ENCODE assay signal across 1 cellular context in the genomic region with DNA sequence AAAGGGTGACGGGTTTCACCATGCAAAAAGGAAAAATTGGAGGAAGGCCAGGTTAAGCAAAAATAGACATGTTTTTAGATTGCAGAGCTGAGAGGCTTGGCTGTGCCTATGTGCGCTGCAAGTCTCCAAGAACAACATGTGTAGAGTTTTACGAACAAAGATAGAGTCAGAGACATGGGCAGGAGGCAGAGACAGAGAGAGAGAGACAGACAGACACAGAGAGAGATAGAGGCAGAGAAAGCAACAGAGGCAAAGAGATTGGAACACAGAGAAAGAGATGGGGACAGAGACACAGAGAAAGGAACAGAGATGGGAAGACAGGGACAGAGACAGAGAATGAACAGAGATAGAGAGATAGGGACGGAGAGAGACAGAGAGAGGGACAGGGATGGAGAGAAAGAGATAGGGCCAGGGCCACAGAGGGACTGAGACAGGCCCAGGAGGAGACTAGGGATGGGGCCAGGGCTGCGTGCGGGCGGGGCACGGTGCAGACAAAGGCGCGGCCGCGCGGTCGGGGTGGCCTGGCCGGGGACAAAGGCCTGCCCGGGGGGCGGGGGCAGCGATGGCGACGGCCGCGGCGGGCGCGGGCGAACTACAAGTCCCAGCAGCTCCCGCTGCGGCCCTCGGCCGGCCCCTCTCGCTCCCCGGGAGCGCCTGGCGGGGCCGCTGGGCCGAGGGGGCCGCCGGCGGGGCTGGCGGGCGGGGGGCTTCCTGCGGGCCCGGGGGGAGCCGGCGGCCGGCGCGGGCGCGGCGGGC.
TF ChIP-seq lines count a peak whose summit lies in the region.

A gene (plus strand): TSS at position 633 of the 756 bp plus-strand sequence. CDS start 3,140 bp downstream, outside the sequence.

TF ChIP-seq in HepG2, 621 proteins besides CTCF, POLR2A, EP300 and RAD21 (continued from another document and continues in another):
- TF ChIP-seq, protein P1, sequence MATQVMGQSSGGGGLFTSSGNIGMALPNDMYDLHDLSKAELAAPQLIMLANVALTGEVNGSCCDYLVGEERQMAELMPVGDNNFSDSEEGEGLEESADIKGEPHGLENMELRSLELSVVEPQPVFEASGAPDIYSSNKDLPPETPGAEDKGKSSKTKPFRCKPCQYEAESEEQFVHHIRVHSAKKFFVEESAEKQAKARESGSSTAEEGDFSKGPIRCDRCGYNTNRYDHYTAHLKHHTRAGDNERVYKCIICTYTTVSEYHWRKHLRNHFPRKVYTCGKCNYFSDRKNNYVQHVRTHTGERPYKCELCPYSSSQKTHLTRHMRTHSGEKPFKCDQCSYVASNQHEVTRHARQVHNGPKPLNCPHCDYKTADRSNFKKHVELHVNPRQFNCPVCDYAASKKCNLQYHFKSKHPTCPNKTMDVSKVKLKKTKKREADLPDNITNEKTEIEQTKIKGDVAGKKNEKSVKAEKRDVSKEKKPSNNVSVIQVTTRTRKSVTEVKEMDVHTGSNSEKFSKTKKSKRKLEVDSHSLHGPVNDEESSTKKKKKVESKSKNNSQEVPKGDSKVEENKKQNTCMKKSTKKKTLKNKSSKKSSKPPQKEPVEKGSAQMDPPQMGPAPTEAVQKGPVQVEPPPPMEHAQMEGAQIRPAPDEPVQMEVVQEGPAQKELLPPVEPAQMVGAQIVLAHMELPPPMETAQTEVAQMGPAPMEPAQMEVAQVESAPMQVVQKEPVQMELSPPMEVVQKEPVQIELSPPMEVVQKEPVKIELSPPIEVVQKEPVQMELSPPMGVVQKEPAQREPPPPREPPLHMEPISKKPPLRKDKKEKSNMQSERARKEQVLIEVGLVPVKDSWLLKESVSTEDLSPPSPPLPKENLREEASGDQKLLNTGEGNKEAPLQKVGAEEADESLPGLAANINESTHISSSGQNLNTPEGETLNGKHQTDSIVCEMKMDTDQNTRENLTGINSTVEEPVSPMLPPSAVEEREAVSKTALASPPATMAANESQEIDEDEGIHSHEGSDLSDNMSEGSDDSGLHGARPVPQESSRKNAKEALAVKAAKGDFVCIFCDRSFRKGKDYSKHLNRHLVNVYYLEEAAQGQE (IDR thresholded peaks at IDR 0.05; ENCODE audit: borderline replicate concordance in 1 of 2, low read depth in 1 of 2, low read length in 2 of 2), result peak in 1 of 2 experiments; percentile 29; a peak in 1 of 4 replicates
- TF ChIP-seq MED8 (CRISPR knock-in tag; IDR thresholded peaks at IDR 0.05; ENCODE audit: insufficient replicate concordance) (no peak), ZBTB3 (CRISPR knock-in tag; IDR thresholded peaks at IDR 0.05; ENCODE audit: borderline replicate concordance, low read depth) (no peak), ZNF335 (CRISPR knock-in tag; IDR thresholded peaks at IDR 0.05) (no peak), DNMT3B (CRISPR knock-in tag; conservative IDR thresholded peaks at IDR 0.05) (no peak), KDM5A (IDR thresholded peaks at IDR 0.05; ENCODE audit: borderline replicate concordance, low read length) (no peak), CREM (IDR thresholded peaks at IDR 0.05) (no peak), CREM (CRISPR knock-in tag; IDR thresholded peaks at IDR 0.05) (no peak), ZNF230 (CRISPR knock-in tag; IDR thresholded peaks at IDR 0.05) (no peak), TBP (CRISPR knock-in tag; IDR thresholded peaks at IDR 0.05) (no peak), BORCS8-MEF2B (CRISPR knock-in tag; IDR thresholded peaks at IDR 0.05) (no peak), FOXK1 (CRISPR knock-in tag; IDR thresholded peaks at IDR 0.05; ENCODE audit: borderline replicate concordance, low read depth) (no peak), TCF12 (IDR thresholded peaks at IDR 0.05) (no peak), TCF12 (CRISPR knock-in tag; IDR thresholded peaks at IDR 0.05) (no peak), KLF11 (CRISPR knock-in tag; IDR thresholded peaks at IDR 0.05) (no peak), HCFC1 (IDR thresholded peaks at IDR 0.05; ENCODE audit: low read depth, low read length) (peak; percentile 83), ZNF510 (CRISPR knock-in tag; IDR thresholded peaks at IDR 0.05; ENCODE audit: low read depth) (no peak), AGO1 (IDR thresholded peaks at IDR 0.05; ENCODE audit: low read depth, low read length, poor library complexity, severe bottlenecking) (no peak), SMAD1 (CRISPR knock-in tag; IDR thresholded peaks at IDR 0.05; ENCODE audit: borderline replicate concordance, low read depth) (no peak), SRF (IDR thresholded peaks at IDR 0.05; ENCODE audit: low read depth, low read length) (no peak), SRSF4 (IDR thresholded peaks at IDR 0.05; ENCODE audit: low read depth, low read length, poor library complexity, severe bottlenecking) (no peak), ZIK1 (CRISPR knock-in tag; IDR thresholded peaks at IDR 0.05; ENCODE audit: borderline replicate concordance, low read depth) (no peak), MZF1 (CRISPR knock-in tag; IDR thresholded peaks at IDR 0.05; ENCODE audit: borderline replicate concordance) (no peak), TSC22D2 (CRISPR knock-in tag; IDR thresholded peaks at IDR 0.05; ENCODE audit: borderline replicate concordance) (no peak), ZNF773 (CRISPR knock-in tag; IDR thresholded peaks at IDR 0.05; ENCODE audit: borderline replicate concordance) (no peak), ELF4 (CRISPR knock-in tag; IDR thresholded peaks at IDR 0.05; ENCODE audit: borderline replicate concordance) (no peak), MAFF (IDR thresholded peaks at IDR 0.05; ENCODE audit: low read depth, low read length) (no peak), ZFP36L2 (CRISPR knock-in tag; IDR thresholded peaks at IDR 0.05) (no peak), PHF8 (CRISPR knock-in tag; IDR thresholded peaks at IDR 0.05) (0 out of 2 replicates have a peak, but pooled peaks have one; percentile 38), ZNF138 (CRISPR knock-in tag; IDR thresholded peaks at IDR 0.05; ENCODE audit: low read depth) (no peak), ZNF780A (CRISPR knock-in tag; IDR thresholded peaks at IDR 0.05) (no peak), FLYWCH1 (CRISPR knock-in tag; IDR thresholded peaks at IDR 0.05) (no peak), ZNF124 (CRISPR knock-in tag; IDR thresholded peaks at IDR 0.05) (no peak), TCF7L2 (IDR thresholded peaks at IDR 0.05; ENCODE audit: low read depth, low read length) (no peak), POLR2G (IDR thresholded peaks at IDR 0.05; ENCODE audit: low read depth, low read length) (peak; percentile 39; the same call in 1 of the 2 replicates), TBX3 (IDR thresholded peaks at IDR 0.05; ENCODE audit: borderline replicate concordance) (no peak), CAMTA2 (CRISPR knock-in tag; IDR thresholded peaks at IDR 0.05; ENCODE audit: borderline replicate concordance) (no peak), ZNF570 (CRISPR knock-in tag; IDR thresholded peaks at IDR 0.05; ENCODE audit: borderline replicate concordance) (no peak), PRPF4 (IDR thresholded peaks at IDR 0.05; ENCODE audit: low read depth, low read length, poor library complexity, severe bottlenecking) (no peak), ZKSCAN1 (IDR thresholded peaks at IDR 0.05; ENCODE audit: low read length) (no peak), ZNF891 (CRISPR knock-in tag; IDR thresholded peaks at IDR 0.05) (no peak), ZBTB7B (CRISPR knock-in tag; IDR thresholded peaks at IDR 0.05) (no peak), ZBTB38 (CRISPR knock-in tag; IDR thresholded peaks at IDR 0.05) (peak; percentile 8; the same call in 1 of the 2 replicates), ONECUT2 (CRISPR knock-in tag; IDR thresholded peaks at IDR 0.05) (no peak), ZNF761 (CRISPR knock-in tag; conservative IDR thresholded peaks at IDR 0.05) (no peak), ZNF256 (CRISPR knock-in tag; conservative IDR thresholded peaks at IDR 0.05) (no peak)
- TF ChIP-seq, protein P2, sequence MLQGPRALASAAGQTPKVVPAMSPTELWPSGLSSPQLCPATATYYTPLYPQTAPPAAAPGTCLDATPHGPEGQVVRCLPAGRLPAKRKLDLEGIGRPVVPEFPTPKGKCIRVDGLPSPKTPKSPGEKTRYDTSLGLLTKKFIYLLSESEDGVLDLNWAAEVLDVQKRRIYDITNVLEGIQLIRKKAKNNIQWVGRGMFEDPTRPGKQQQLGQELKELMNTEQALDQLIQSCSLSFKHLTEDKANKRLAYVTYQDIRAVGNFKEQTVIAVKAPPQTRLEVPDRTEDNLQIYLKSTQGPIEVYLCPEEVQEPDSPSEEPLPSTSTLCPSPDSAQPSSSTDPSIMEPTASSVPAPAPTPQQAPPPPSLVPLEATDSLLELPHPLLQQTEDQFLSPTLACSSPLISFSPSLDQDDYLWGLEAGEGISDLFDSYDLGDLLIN (CRISPR knock-in tag; IDR thresholded peaks at IDR 0.05; ENCODE audit: borderline replicate concordance), result no peak
- TF ChIP-seq, protein P3, sequence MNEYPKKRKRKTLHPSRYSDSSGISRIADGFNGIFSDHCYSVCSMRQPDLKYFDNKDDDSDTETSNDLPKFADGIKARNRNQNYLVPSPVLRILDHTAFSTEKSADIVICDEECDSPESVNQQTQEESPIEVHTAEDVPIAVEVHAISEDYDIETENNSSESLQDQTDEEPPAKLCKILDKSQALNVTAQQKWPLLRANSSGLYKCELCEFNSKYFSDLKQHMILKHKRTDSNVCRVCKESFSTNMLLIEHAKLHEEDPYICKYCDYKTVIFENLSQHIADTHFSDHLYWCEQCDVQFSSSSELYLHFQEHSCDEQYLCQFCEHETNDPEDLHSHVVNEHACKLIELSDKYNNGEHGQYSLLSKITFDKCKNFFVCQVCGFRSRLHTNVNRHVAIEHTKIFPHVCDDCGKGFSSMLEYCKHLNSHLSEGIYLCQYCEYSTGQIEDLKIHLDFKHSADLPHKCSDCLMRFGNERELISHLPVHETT (CRISPR knock-in tag; conservative IDR thresholded peaks at IDR 0.05), result no peak
- TF ChIP-seq, protein P4, sequence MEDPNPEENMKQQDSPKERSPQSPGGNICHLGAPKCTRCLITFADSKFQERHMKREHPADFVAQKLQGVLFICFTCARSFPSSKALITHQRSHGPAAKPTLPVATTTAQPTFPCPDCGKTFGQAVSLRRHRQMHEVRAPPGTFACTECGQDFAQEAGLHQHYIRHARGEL (CRISPR knock-in tag; IDR thresholded peaks at IDR 0.05), result no peak
- TF ChIP-seq, protein P5, sequence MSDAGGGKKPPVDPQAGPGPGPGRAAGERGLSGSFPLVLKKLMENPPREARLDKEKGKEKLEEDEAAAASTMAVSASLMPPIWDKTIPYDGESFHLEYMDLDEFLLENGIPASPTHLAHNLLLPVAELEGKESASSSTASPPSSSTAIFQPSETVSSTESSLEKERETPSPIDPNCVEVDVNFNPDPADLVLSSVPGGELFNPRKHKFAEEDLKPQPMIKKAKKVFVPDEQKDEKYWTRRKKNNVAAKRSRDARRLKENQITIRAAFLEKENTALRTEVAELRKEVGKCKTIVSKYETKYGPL (CRISPR knock-in tag; IDR thresholded peaks at IDR 0.05), result no peak
- TF ChIP-seq, protein P6, sequence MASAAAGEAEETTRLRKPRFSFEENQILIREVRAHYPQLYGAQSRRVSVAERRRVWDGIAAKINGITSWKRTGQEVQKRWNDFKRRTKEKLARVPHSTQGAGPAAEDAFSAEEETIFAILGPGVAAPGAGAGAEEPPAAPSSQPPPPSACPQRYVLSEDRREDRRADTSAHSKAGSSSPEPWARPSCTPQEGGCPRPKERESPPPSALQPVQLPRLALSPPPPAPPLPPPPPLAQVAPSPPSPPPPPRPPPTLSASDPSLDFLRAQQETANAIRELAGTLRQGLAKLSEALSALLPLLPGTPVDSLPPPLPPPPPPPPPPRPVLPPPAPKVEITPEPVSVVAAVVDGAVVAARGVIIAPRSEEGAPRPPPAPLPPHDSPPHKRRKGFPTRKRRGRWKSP (CRISPR knock-in tag; IDR thresholded peaks at IDR 0.05), result no peak
- TF ChIP-seq, protein P7, sequence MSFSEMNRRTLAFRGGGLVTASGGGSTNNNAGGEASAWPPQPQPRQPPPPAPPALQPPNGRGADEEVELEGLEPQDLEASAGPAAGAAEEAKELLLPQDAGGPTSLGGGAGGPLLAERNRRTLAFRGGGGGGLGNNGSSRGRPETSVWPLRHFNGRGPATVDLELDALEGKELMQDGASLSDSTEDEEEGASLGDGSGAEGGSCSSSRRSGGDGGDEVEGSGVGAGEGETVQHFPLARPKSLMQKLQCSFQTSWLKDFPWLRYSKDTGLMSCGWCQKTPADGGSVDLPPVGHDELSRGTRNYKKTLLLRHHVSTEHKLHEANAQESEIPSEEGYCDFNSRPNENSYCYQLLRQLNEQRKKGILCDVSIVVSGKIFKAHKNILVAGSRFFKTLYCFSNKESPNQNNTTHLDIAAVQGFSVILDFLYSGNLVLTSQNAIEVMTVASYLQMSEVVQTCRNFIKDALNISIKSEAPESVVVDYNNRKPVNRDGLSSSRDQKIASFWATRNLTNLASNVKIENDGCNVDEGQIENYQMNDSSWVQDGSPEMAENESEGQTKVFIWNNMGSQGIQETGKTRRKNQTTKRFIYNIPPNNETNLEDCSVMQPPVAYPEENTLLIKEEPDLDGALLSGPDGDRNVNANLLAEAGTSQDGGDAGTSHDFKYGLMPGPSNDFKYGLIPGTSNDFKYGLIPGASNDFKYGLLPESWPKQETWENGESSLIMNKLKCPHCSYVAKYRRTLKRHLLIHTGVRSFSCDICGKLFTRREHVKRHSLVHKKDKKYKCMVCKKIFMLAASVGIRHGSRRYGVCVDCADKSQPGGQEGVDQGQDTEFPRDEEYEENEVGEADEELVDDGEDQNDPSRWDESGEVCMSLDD (CRISPR knock-in tag; IDR thresholded peaks at IDR 0.05; ENCODE audit: borderline replicate concordance), result no peak
- TF ChIP-seq, protein P8, sequence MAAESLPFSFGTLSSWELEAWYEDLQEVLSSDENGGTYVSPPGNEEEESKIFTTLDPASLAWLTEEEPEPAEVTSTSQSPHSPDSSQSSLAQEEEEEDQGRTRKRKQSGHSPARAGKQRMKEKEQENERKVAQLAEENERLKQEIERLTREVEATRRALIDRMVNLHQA (CRISPR knock-in tag; IDR thresholded peaks at IDR 0.05), result no peak
- TF ChIP-seq, protein P9, sequence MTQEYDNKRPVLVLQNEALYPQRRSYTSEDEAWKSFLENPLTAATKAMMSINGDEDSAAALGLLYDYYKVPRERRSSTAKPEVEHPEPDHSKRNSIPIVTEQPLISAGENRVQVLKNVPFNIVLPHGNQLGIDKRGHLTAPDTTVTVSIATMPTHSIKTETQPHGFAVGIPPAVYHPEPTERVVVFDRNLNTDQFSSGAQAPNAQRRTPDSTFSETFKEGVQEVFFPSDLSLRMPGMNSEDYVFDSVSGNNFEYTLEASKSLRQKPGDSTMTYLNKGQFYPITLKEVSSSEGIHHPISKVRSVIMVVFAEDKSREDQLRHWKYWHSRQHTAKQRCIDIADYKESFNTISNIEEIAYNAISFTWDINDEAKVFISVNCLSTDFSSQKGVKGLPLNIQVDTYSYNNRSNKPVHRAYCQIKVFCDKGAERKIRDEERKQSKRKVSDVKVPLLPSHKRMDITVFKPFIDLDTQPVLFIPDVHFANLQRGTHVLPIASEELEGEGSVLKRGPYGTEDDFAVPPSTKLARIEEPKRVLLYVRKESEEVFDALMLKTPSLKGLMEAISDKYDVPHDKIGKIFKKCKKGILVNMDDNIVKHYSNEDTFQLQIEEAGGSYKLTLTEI (CRISPR knock-in tag; conservative IDR thresholded peaks at IDR 0.05), result no peak
